2 cellular contexts compared by ENCODE assay signal in the genomic region with DNA sequence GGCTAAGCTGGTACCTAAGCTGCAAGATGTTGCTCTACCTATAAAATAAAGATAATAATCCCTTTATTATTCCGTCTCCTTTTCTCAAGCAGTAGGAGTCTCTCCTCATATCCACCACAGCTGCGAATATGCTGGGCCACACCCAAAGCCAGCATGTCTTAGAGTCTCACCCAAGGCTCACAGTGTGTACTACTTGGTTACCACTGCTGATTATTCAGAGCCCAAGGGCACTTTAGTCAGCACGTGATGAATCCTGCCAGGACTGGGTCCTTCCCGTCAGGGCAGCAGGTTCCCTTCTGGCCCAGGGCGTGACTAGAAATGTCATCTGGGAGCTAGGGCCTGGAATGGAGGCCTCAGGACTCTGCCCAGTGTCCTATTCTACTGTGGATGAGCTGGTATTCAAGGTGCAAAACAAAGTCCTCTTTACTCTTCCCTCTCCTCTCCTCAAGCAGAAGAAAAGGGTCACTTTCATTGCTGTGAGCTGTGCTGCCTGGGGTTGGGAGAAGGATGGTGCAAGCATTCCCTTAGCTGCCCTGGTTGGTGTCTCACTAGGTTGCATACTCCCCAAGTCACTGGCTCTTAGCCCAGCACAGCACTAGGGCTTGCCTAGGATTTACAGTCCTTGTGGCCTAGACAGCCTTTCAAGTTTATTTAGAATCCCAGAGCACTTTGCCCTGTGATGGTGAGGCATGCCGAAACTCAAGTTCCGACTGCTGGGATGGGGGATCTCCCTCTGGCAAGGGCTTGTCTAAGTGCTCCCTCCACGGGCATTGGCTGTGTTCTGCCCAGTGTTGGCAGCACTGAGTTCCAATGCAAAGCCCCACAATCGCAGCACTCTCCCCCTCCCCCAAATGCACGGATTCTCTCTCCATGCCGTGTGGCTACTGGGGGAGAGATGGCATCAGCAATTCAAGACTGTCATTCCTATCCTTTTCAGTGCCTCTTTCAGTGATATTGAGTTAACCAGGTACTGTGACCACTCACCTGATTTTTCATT.
TF ChIP-seq lines count a peak whose summit lies in the region.

No MANE protein-coding gene starts in this region.

TF ChIP-seq in GM12878, 131 proteins besides CTCF, POLR2A, EP300 and RAD21:
- TF ChIP-seq SRF (IDR thresholded peaks at IDR 0.05; ENCODE audit: low read depth in 2 of 2, low read length in 2 of 2), result no peak
- TF ChIP-seq MYC (IDR thresholded peaks at IDR 0.05; ENCODE audit: insufficient read depth, insufficient read length, insufficient replicate concordance, low read length, severe bottlenecking), result no peak
- TF ChIP-seq, protein P1, sequence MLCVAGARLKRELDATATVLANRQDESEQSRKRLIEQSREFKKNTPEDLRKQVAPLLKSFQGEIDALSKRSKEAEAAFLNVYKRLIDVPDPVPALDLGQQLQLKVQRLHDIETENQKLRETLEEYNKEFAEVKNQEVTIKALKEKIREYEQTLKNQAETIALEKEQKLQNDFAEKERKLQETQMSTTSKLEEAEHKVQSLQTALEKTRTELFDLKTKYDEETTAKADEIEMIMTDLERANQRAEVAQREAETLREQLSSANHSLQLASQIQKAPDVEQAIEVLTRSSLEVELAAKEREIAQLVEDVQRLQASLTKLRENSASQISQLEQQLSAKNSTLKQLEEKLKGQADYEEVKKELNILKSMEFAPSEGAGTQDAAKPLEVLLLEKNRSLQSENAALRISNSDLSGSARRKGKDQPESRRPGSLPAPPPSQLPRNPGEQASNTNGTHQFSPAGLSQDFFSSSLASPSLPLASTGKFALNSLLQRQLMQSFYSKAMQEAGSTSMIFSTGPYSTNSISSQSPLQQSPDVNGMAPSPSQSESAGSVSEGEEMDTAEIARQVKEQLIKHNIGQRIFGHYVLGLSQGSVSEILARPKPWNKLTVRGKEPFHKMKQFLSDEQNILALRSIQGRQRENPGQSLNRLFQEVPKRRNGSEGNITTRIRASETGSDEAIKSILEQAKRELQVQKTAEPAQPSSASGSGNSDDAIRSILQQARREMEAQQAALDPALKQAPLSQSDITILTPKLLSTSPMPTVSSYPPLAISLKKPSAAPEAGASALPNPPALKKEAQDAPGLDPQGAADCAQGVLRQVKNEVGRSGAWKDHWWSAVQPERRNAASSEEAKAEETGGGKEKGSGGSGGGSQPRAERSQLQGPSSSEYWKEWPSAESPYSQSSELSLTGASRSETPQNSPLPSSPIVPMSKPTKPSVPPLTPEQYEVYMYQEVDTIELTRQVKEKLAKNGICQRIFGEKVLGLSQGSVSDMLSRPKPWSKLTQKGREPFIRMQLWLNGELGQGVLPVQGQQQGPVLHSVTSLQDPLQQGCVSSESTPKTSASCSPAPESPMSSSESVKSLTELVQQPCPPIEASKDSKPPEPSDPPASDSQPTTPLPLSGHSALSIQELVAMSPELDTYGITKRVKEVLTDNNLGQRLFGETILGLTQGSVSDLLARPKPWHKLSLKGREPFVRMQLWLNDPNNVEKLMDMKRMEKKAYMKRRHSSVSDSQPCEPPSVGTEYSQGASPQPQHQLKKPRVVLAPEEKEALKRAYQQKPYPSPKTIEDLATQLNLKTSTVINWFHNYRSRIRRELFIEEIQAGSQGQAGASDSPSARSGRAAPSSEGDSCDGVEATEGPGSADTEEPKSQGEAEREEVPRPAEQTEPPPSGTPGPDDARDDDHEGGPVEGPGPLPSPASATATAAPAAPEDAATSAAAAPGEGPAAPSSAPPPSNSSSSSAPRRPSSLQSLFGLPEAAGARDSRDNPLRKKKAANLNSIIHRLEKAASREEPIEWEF (IDR thresholded peaks at IDR 0.05; ENCODE audit: insufficient replicate concordance, low read depth, low read length), result no peak
- TF ChIP-seq BCL11A (IDR thresholded peaks at IDR 0.05; ENCODE audit: low read depth, low read length), result no peak
- no peak for TF ChIP-seq IKZF2 (IDR thresholded peaks at IDR 0.05)
- TF ChIP-seq RUNX3 (IDR thresholded peaks at IDR 0.05; ENCODE audit: low read length), result peak; percentile 18; the same call in 1 of the 2 replicates
- TF ChIP-seq EED (IDR thresholded peaks at IDR 0.05; ENCODE audit: low read depth), result peak; percentile 16; the same call in 1 of the 2 replicates
- TF ChIP-seq SMAD5 (IDR thresholded peaks at IDR 0.05; ENCODE audit: low read depth), result no peak
- TF ChIP-seq JUNB (IDR thresholded peaks at IDR 0.05), result peak; percentile 42; the same call in 1 of the 2 replicates
- no peak for TF ChIP-seq NFXL1 (IDR thresholded peaks at IDR 0.05; ENCODE audit: borderline replicate concordance)
- TF ChIP-seq, protein P2, sequence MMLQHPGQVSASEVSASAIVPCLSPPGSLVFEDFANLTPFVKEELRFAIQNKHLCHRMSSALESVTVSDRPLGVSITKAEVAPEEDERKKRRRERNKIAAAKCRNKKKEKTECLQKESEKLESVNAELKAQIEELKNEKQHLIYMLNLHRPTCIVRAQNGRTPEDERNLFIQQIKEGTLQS (IDR thresholded peaks at IDR 0.05; ENCODE audit: borderline replicate concordance, extremely low read depth, low read depth, low read length), result no peak

TF ChIP-seq in HEK293T, 16 proteins besides CTCF, POLR2A, EP300 and RAD21:
- no peak for TF ChIP-seq FOXA1 (IDR thresholded peaks at IDR 0.05)
